Comparison of ENCODE assay signal across 8 cellular contexts in genomic region chr3:33439421-33440327, GRCh38. TPM values are rescaled to one million over a fixed set of nuclear protein-coding genes. Genes with fewer than 3 reads are reported as not detected.
A peak's percentile ranks its signal among the peaks of the same experiment; 100 is the strongest.
DNase-seq lines count a peak whose midpoint lies in the region; ATAC-seq, FAIRE-seq and TF ChIP-seq lines count a peak whose summit lies in the region.

No MANE protein-coding gene starts in this region.

- CTCF ChIA-PET in activated CD8-positive, alpha-beta T cell treated with anti-CD3 and anti-CD28 coated beads, Interleukin-2, amount 10 ng/mL, durations not matched to agents 7 days and 5 days (lab: Charles Lee) = interaction anchor here (1.0 to 2.1 kb wide), 4 partner anchors 10 to 493 kb away, joined by 3 to 11 read pairs (median 6); no protein-coding TSS in a partner anchor
- CTCF ChIA-PET in H1 (lab: Charles Lee; ENCODE audit: partially characterized antibody) = interaction anchor here (0.9 to 1.4 kb wide), 6 partner anchors 14 to 354 kb away, joined by 3 read pairs; no protein-coding TSS in a partner anchor

- peak overlapping the region; percentile 15 for H3K18ac ChIP-seq in H1 (ENCODE audit: extremely low read depth, low read length)

- peaks cover 8% of the 10 kb centered on the region for H4K20me1 ChIP-seq in GM23248 (ENCODE audit: insufficient read depth)
- H4K20me1 ChIP-seq in H1 (replicated peaks in 1 of 2; ENCODE audit: control insufficient read depth in 1 of 2, insufficient read depth in 2 of 2, low read length in 2 of 2) = peaks cover 10 to 15% of the 10 kb centered on the region in 2 experiments

- in situ Hi-C loops in GM23248 (cut with MboI) = no loop called here

- FAIRE-seq in H1 (lab: Jason Lieb, UNC) = no peak

- peaks cover 45% of the 10 kb centered on the region for H3F3A ChIP-seq in GM23248 (ENCODE audit: insufficient read depth)

- peaks cover 49% of the 10 kb centered on the region for H3K4me1 Mint-ChIP-seq in activated CD8-positive, alpha-beta T cell treated with anti-CD3 and anti-CD28 coated beads, Interleukin-2, amount 10 ng/mL, durations not matched to agents 7 days and 5 days (ENCODE audit: low read depth)

- peak overlapping the region; percentile 99 for H3K4me3 Mint-ChIP-seq in activated CD8-positive, alpha-beta T cell treated with anti-CD3 and anti-CD28 coated beads, Interleukin-2, amount 10 ng/mL, durations not matched to agents 7 days and 5 days

- TF ChIP-seq POLR2A in H1 (IDR thresholded peaks at IDR 0.05; ENCODE audit: control extremely low read depth in 1 of 2, low read depth in 2 of 2, low read length in 2 of 2) = no peak

- no peaks in the 10 kb centered on the region for H3K9me2 ChIP-seq in GM23248 (ENCODE audit: insufficient read depth)

- H3K36me3 Mint-ChIP-seq in activated CD8-positive, alpha-beta T cell treated with anti-CD3 and anti-CD28 coated beads, Interleukin-2, amount 10 ng/mL, durations not matched to agents 7 days and 5 days (ENCODE audit: low read depth) = peaks cover 10% of the 10 kb centered on the region

- H3K4me2 ChIP-seq in GM23248 (ENCODE audit: unreplicated experiment) (peak overlapping the region; percentile 100), H1 (ENCODE audit: insufficient read depth in 1 of 2, low read depth in 2 of 2, low read length in 2 of 2) (peak overlapping the region; percentile 86 to 92)

- peak overlapping the region; percentile 78 for H2AFZ ChIP-seq in GM23248
- no peak overlapping the region for H2AFZ ChIP-seq in H1 (ENCODE audit: low read length)

- no peak overlapping the region for H2BK15ac ChIP-seq in H1 (ENCODE audit: low read length)

- no peak overlapping the region for H4K91ac ChIP-seq in H1 (replicated peaks; ENCODE audit: insufficient read length, low read length)

- H3K27ac Mint-ChIP-seq in activated CD8-positive, alpha-beta T cell treated with anti-CD3 and anti-CD28 coated beads, Interleukin-2, amount 10 ng/mL, durations not matched to agents 7 days and 5 days = peak overlapping the region; percentile 100

- H2AK5ac ChIP-seq in H1 (ENCODE audit: low read depth, low read length) = no peak overlapping the region

- H2BK12ac ChIP-seq in H1 (ENCODE audit: low read depth, low read length) = no peak overlapping the region

- H3K9me3 Mint-ChIP-seq in activated CD8-positive, alpha-beta T cell treated with anti-CD3 and anti-CD28 coated beads, Interleukin-2, amount 10 ng/mL, durations not matched to agents 7 days and 5 days (ENCODE audit: insufficient read depth) = no peaks in the 10 kb centered on the region

- H2BK20ac ChIP-seq in H1 (ENCODE audit: low read length) = no peak overlapping the region

- peak overlapping the region; percentile 100 for H3K27ac ChIP-seq in GM23248
- peak overlapping the region; percentile 82 for H3K27ac ChIP-seq in H1 (ENCODE audit: low read depth, low read length)

- no peaks in the 10 kb centered on the region for H3K36me3 ChIP-seq in GM23248 (ENCODE audit: low read depth)
- H3K36me3 ChIP-seq in H1 (ENCODE audit: control insufficient read depth in 2 of 4, insufficient read depth in 4 of 4, low read length in 3 of 4) = no peaks in the 10 kb centered on the region

- H3K9me3 ChIP-seq in GM23248 (ENCODE audit: low read depth) (no peaks in the 10 kb centered on the region), H1 (ENCODE audit: insufficient read depth in 2 of 2, low read depth in 1 of 2, low read length in 1 of 2) (no peaks in the 10 kb centered on the region)

- peak in 1 of 2 experiments; percentile 3; a peak in 1 of 4 replicates for TF ChIP-seq RAD21 in H1 (IDR thresholded peaks at IDR 0.05 in 1 of 2, conservative IDR thresholded peaks at IDR 0.05 in 1 of 2; ENCODE audit: low read depth in 2 of 2, low read length in 2 of 2)

- DNase-seq in NCI-H1105 treated with DMSO at 0.1 percent for 48 hours (lab: John Stamatoyannopoulos, UW) = peak; percentile 24
- DNase-seq in NCI-H1105 (lab: John Stamatoyannopoulos, UW) = no peak
- peak; percentile 86 for DNase-seq in GM23248
- DNase-seq in LoVo (ENCODE audit: low spot score) = peak; percentile 21
- DNase-seq in activated CD8-positive, alpha-beta T cell treated with anti-CD3 and anti-CD28 coated beads, Interleukin-2, amount 10 ng/mL, durations not matched to agents 7 days and 5 days = peak; percentile 66
- DNase-seq in H1 (ENCODE audit: low read depth in 1 of 2, low spot score in 2 of 2) = peak in 1 of 2 experiments; percentile 60
- DNase-seq in mesenteric fat pad (ENCODE audit: low spot score) = peak; percentile 91
- peak; percentile 25 for DNase-seq in stimulated activated CD8-positive, alpha-beta memory T cell treated with anti-CD3 and anti-CD28 coated beads, Interleukin-4, amount 100 ng/mL, for 24 hours (ENCODE audit: low read depth)

- peak overlapping the region; percentile 87; the same call in 1 of the 2 replicates for H2BK5ac ChIP-seq in H1 (ENCODE audit: low read depth, low read length)

- peak overlapping the region; percentile 92 for H3K4me3 ChIP-seq in GM23248
- peak overlapping the region; percentile 82 to 94 (median 88) for H3K4me3 ChIP-seq in H1 (ENCODE audit: extremely low read depth in 1 of 4, insufficient read depth in 2 of 4, low read depth in 3 of 4, low read length in 4 of 4)

- TF ChIP-seq EP300 in H1 (IDR thresholded peaks at IDR 0.05; ENCODE audit: borderline replicate concordance in 1 of 2, low read depth in 2 of 2, low read length in 2 of 2) = no peak

- H3K56ac ChIP-seq in H1 (replicated peaks; ENCODE audit: insufficient read length, low read depth, low read length) = peak overlapping the region; percentile 74

- no peak overlapping the region for H3K14ac ChIP-seq in H1 (ENCODE audit: insufficient read length)

- H2BK120ac ChIP-seq in H1 (replicated peaks; ENCODE audit: low read depth, low read length) = no peak overlapping the region

- H4K8ac ChIP-seq in H1 (ENCODE audit: extremely low read depth, insufficient read depth, low read length) = peak overlapping the region; percentile 94

- peaks cover 10% of the 10 kb centered on the region for H3K23me2 ChIP-seq in H1 (ENCODE audit: low read depth, low read length)

- peak in 2 of 3 experiments; percentile 23 to 53; a peak in 2 of 4 replicates for TF ChIP-seq CTCF in H1 (IDR thresholded peaks at IDR 0.05; ENCODE audit: control extremely low read depth in 1 of 3, insufficient read depth in 1 of 3, low read depth in 1 of 3, low read length in 3 of 3)

- no peaks in the 10 kb centered on the region for H3K27me3 ChIP-seq in GM23248 (replicated peaks; ENCODE audit: insufficient read depth)
- H3K27me3 ChIP-seq in H1 (replicated peaks in 1 of 4; ENCODE audit: control insufficient read depth in 3 of 4, extremely low read depth in 1 of 4, insufficient read depth in 3 of 4, low read length in 3 of 4) = no peaks in the 10 kb centered on the region; a peak in 1 of 7 replicates

- ATAC-seq in activated CD8-positive, alpha-beta T cell treated with anti-CD3 and anti-CD28 coated beads, Interleukin-2, amount 10 ng/mL, durations not matched to agents 7 days and 5 days = peak; percentile 2

- H3K23ac ChIP-seq in H1 (ENCODE audit: insufficient read length) = no peak overlapping the region

- peaks cover 2% of the 10 kb centered on the region; the same call in 1 of the 2 replicates for H3K79me1 ChIP-seq in H1 (ENCODE audit: low read depth, low read length)

- POLR2A ChIA-PET in activated CD8-positive, alpha-beta T cell treated with anti-CD3 and anti-CD28 coated beads, Interleukin-2, amount 10 ng/mL, durations not matched to agents 7 days and 5 days (lab: Charles Lee) = interaction anchor here (1.0 to 5.2 kb wide), 6 partner anchors 11 to 359 kb away, joined by 3 to 35 read pairs (median 6); partner anchors contain the start of genes CLASP2 and PDCD6IP
- POLR2A ChIA-PET in H1 (lab: Charles Lee; ENCODE audit: partially characterized antibody) = interaction anchor here (0.5 to 6.1 kb wide), 15 partner anchors 11 to 359 kb away, joined by 3 to 82 read pairs (median 4); partner anchors contain the start of gene PDCD6IP

- H3K4me1 ChIP-seq in GM23248 (ENCODE audit: insufficient read depth) (peaks cover 32% of the 10 kb centered on the region), H1 (replicated peaks in 1 of 4; ENCODE audit: control insufficient read depth in 3 of 4, insufficient read depth in 4 of 4, low read length in 3 of 4) (peaks cover 0 to 6% (median 2%) of the 10 kb centered on the region in 4 experiments; a peak in 4 of 7 replicates)

- H3K4ac ChIP-seq in H1 (replicated peaks; ENCODE audit: insufficient read length, low read depth, low read length) = peak overlapping the region; percentile 57

- H3K79me2 ChIP-seq in GM23248 (ENCODE audit: insufficient read depth) = peaks cover 51% of the 10 kb centered on the region
- H3K79me2 ChIP-seq in H1 (ENCODE audit: control insufficient read depth in 1 of 2, insufficient read depth in 2 of 2, low read length in 2 of 2) = peaks cover 25 to 51% of the 10 kb centered on the region in 2 experiments

- peak overlapping the region; percentile 78 for H4K5ac ChIP-seq in H1 (ENCODE audit: insufficient read length, low read depth, low read length)

- no peaks in the 10 kb centered on the region for H3K27me3 Mint-ChIP-seq in activated CD8-positive, alpha-beta T cell treated with anti-CD3 and anti-CD28 coated beads, Interleukin-2, amount 10 ng/mL, durations not matched to agents 7 days and 5 days (ENCODE audit: low read depth)

- WGBS in GM23248 (ENCODE audit: low coverage in 1 of 2, low lambda C conversion rate in 2 of 2, missing lambda C conversion rate in 2 of 2), 2 experiments = 1% methylated on average over 46 to 55 of the region's 99 CpGs
- 2% methylated on average over 46 of the region's 99 CpGs; no CpG with 5 or more reads in 1 of the 2 experiments for WGBS in H1 (ENCODE audit: extremely low coverage in 1 of 2, insufficient coverage in 1 of 2, insufficient read length in 1 of 2, insufficient replicate concordance in 2 of 2, low coverage in 1 of 2, low lambda C conversion rate in 2 of 2, missing lambda C conversion rate in 1 of 2), 2 experiments

- peak overlapping the region; percentile 97 for H3K9ac ChIP-seq in GM23248
- H3K9ac ChIP-seq in H1 (replicated peaks in 1 of 4; ENCODE audit: extremely low read depth in 1 of 4, low read depth in 3 of 4, low read length in 3 of 4) = peak overlapping the region; percentile 76 to 97 (median 84)

RNA-seq across cellular contexts. Expression of gene UBP1, which starts 0.5 kb away (rescaled TPM):
- total RNA-seq in GM23248 (2014; rRNA removed; shearing (Covaris generic)) = 27.4 and 38.7 TPM in 2 replicates
- polyA plus RNA-seq in GM23248 (2016; fragmentation: Nextera tagmentation; extraction: Ambion mirVana) (12.5 and 13.3 TPM in 2 replicates), H1 (2011; rRNA removed) (41.4 and 47.3 TPM in 2 replicates)
- total RNA-seq in activated CD8-positive, alpha-beta T cell treated with anti-CD3 and anti-CD28 coated beads, Interleukin-2, amount 10 ng/mL, durations not matched to agents 7 days and 5 days = 10 to 100 TPM; 61.9 to 64.6 TPM
- total RNA-seq in H1 (2021; fragmentation: NEBNext Ultra II Directional; extraction: Animal tissue kit (Norgen Biotek cat#: 25700)) = 64.5 and 71.9 TPM in 2 replicates
- polyA plus RNA-seq in H1 (2011; cell fraction: cytosol; rRNA removed) = 71.8 TPM
- 165 TPM for polyA plus RNA-seq in H1 (2011; cell fraction: nucleus; rRNA removed)
- polyA plus RNA-seq in H1 (2012, experiment 1 of 2) = 54.7 to 73.7 TPM (median 62.4 TPM) in 4 replicates
- 7.3 TPM for polyA plus RNA-seq in H1 (2012, experiment 2 of 2)
- polyA plus RNA-seq in H1 (2013, experiment 1 of 2) = 68.1 TPM
- polyA plus RNA-seq in H1 (2013, experiment 2 of 2) = 61.2 TPM
- polyA minus RNA-seq in H1 (2011; rRNA and poly(A)+ RNA removed) = 92.7 and 99.5 TPM in 2 replicates
- polyA minus RNA-seq in H1 (2011; cell fraction: cytosol; rRNA and poly(A)+ RNA removed) = 58.2 TPM
- 124 TPM for polyA minus RNA-seq in H1 (2011; cell fraction: nucleus; rRNA and poly(A)+ RNA removed)
- 62.6 TPM for total RNA-seq in mesenteric fat pad
